Comparison of ENCODE assay signal across 9 cellular contexts in the genomic region with DNA sequence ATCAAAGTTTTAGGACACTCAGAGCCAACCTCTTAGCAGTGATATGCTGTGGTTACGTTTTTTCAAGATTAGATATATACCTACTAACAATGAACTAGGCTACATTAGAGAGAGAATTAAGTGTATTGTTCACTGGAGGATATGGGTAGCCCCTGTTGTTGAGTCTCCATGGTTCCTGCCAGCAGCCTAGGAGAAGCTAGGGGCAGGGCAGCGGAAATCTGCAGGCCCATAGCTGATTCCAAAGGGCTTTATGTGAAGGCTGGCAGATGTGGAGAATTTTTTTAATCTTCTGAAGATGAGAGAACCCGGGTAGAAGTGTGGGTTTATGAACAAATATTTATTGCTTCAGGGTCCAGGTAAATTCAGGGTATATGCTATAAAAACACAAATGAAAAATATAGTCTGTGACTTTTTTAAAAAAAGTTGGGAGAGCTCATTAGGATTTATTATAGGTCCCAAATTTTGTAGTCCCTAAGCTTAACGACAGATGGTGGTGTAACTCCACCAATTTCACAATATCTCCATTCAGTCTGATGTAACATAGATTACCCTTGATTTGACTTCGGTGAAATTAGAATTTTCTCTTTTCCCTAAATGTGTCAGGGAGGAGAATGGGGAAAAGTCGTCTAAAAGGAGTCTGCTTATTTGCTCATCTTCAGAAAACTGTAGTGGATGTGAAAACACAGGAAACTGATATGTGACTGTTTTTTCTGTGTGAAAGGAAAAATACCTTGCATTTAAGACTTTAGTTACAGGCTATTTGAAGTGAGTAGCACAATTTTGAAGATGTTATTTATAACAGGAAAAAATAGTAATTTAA.
DNase-seq lines count a peak whose midpoint lies in the region; ATAC-seq lines count a peak whose summit lies in the region.
"Had no signal": no experiment of that assay in that cellular context is flagged by ENCODE, and none has a peak within 500 bp of the region (broad histone marks: within the 10 kb centered on the region; RNA-seq: fewer than 3 reads in every experiment).

No MANE protein-coding gene starts in this region.

- peak; percentile 69 for DNase-seq in Daoy (ENCODE audit: low read depth)
- DNase-seq in LHCN-M2 (ENCODE audit: low read depth) = peak; percentile 65
- DNase-seq in SK-MEL-5 (ENCODE audit: low read depth, low spot score) = peak; percentile 81
- DNase-seq in fibroblast of peridontal ligament (ENCODE audit: extremely low read depth) = peak; percentile 81
- DNase-seq: activated B cell treated with CpG ODN at 0.5 μM for 24 hours had no signal

- H3K4me1 ChIP-seq in rectal smooth muscle tissue (ENCODE audit: control insufficient read depth, insufficient read depth, low read length) = no peaks in the 10 kb centered on the region

- ATAC-seq in HG03280 (IDR thresholded peaks at IDR 0.05; ENCODE audit: unreplicated experiment) = no peak
- no peak for ATAC-seq in GM18858 (IDR thresholded peaks at IDR 0.05; ENCODE audit: unreplicated experiment)
- no peak for ATAC-seq in HG02798 (IDR thresholded peaks at IDR 0.05; ENCODE audit: poor library complexity, unreplicated experiment)

- no peak overlapping the region for H3K9ac ChIP-seq in rectal smooth muscle tissue (ENCODE audit: low read length)

- H3K36me3 ChIP-seq in rectal smooth muscle tissue (ENCODE audit: control insufficient read depth, insufficient read depth, low read length) = no peaks in the 10 kb centered on the region

- H3K4me3 ChIP-seq in rectal smooth muscle tissue (ENCODE audit: low read length) = peak overlapping the region; percentile 54

- in situ Hi-C loops in SK-MEL-5 (cut with HindIII; ENCODE audit: low pct_unique_long_range_greater_than_20kb, low sequenced_read_pairs) = loop anchor here (25.0 kb wide), 1 partner anchor 580 kb away; no protein-coding TSS in a partner anchor

- H3K27ac ChIP-seq in rectal smooth muscle tissue (ENCODE audit: low read depth, low read length) = peak overlapping the region; percentile 98

- no peaks in the 10 kb centered on the region for H3K27me3 ChIP-seq in rectal smooth muscle tissue (ENCODE audit: control insufficient read depth, insufficient read depth, low read length)
